Comparison of ENCODE assay signal across 8 cellular contexts in genomic region chr12:48814313-48815280, GRCh38. TPM values are rescaled to one million over a fixed set of nuclear protein-coding genes. Genes with fewer than 3 reads are reported as not detected.
DNase-seq lines count a peak whose midpoint lies in the region; ATAC-seq and TF ChIP-seq lines count a peak whose summit lies in the region.

No MANE protein-coding gene starts in this region.

- H3K4me2 ChIP-seq in GM23338: peak overlapping the region; percentile 97
- peak overlapping the region; percentile 100 for H3K4me2 ChIP-seq in hepatocyte

- DNase-seq in GM10266 (ENCODE audit: extremely low spot score): peak; percentile 93
- peak; percentile 83 for DNase-seq in GM23338 (ENCODE audit: low spot score)
- DNase-seq in Kasumi-1 (lab: John Stamatoyannopoulos, UW): peak; percentile 69 to 72
- DNase-seq in anterior cingulate cortex (lab: John Stamatoyannopoulos, UW): peak in 45 of 58 donors; percentile 8 to 77 (median 48)
- peak; percentile 94 for DNase-seq in hepatocyte (ENCODE audit: low spot score)
- DNase-seq in sciatic nerve (ENCODE audit: low spot score): peak; percentile 93

- H3K36me3 ChIP-seq in GM23338 (ENCODE audit: insufficient read depth): no peaks in the 10 kb centered on the region
- no peaks in the 10 kb centered on the region for H3K36me3 ChIP-seq in hepatocyte (replicated peaks; ENCODE audit: insufficient read depth, low read depth)

- peaks cover 44% of the 10 kb centered on the region for H3K4me1 Mint-ChIP-seq in GM23338
- H3K4me1 Mint-ChIP-seq in T-helper 1 cell treated with Interleukin-12 subunit alpha and Interleukin-12 subunit beta and Interleukin-4 antibody, amounts not matched to agents 30 μg/mL and 1 μg/mL, for 36 hours (ENCODE audit: low read depth): peaks cover 22% of the 10 kb centered on the region

- peak overlapping the region; percentile 93 for H3K4me3 Mint-ChIP-seq in GM23338
- H3K4me3 Mint-ChIP-seq in T-helper 1 cell treated with Interleukin-12 subunit alpha and Interleukin-12 subunit beta and Interleukin-4 antibody, amounts not matched to agents 30 μg/mL and 1 μg/mL, for 36 hours: peak overlapping the region; percentile 90

- ATAC-seq in GM23338 (peak; percentile 49), sciatic nerve (peak; percentile 86), GM18519 (IDR thresholded peaks at IDR 0.05; ENCODE audit: low FRiP score, unreplicated experiment) (no peak)

- intact Hi-C loops in sciatic nerve (cut with DNase I): no loop called here

- peak overlapping the region; percentile 97 for H3K4me3 ChIP-seq in GM23338
- H3K4me3 ChIP-seq in hepatocyte: peak overlapping the region; percentile 74

- WGBS in hepatocyte (ENCODE audit: low lambda C conversion rate, missing lambda C conversion rate): 2% methylated on average over 76 of the region's 84 CpGs

- no peaks in the 10 kb centered on the region for H3K9me3 Mint-ChIP-seq in GM23338
- no peaks in the 10 kb centered on the region for H3K9me3 Mint-ChIP-seq in T-helper 1 cell treated with Interleukin-12 subunit alpha and Interleukin-12 subunit beta and Interleukin-4 antibody, amounts not matched to agents 30 μg/mL and 1 μg/mL, for 36 hours

- peak; percentile 100 for TF ChIP-seq CTCF in GM10266 (IDR thresholded peaks at IDR 0.05; ENCODE audit: control insufficient read depth, insufficient read depth, low read depth, missing control alignments)
- peak; percentile 69 to 86 for TF ChIP-seq CTCF in GM23338 (conservative IDR thresholded peaks at IDR 0.05; ENCODE audit: low read depth in 2 of 2)
- peak; percentile 99 for TF ChIP-seq CTCF in hepatocyte (IDR thresholded peaks at IDR 0.05; ENCODE audit: poor library complexity)

- H3K9me2 ChIP-seq in GM23338 (ENCODE audit: insufficient read depth) (no peaks in the 10 kb centered on the region), hepatocyte (replicated peaks; ENCODE audit: insufficient read depth) (no peaks in the 10 kb centered on the region)

- H3K27ac Mint-ChIP-seq in GM23338: no peak overlapping the region
- peak overlapping the region; percentile 72 for H3K27ac Mint-ChIP-seq in T-helper 1 cell treated with Interleukin-12 subunit alpha and Interleukin-12 subunit beta and Interleukin-4 antibody, amounts not matched to agents 30 μg/mL and 1 μg/mL, for 36 hours

- H3K36me3 Mint-ChIP-seq in GM23338 (ENCODE audit: low read depth): no peaks in the 10 kb centered on the region
- no peaks in the 10 kb centered on the region for H3K36me3 Mint-ChIP-seq in T-helper 1 cell treated with Interleukin-12 subunit alpha and Interleukin-12 subunit beta and Interleukin-4 antibody, amounts not matched to agents 30 μg/mL and 1 μg/mL, for 36 hours (ENCODE audit: low read depth)

- H2AFZ ChIP-seq in GM23338 (peak overlapping the region; percentile 99), hepatocyte (peak overlapping the region; percentile 90)

- no peaks in the 10 kb centered on the region; the same call in 1 of the 2 replicates for H3F3A ChIP-seq in GM23338 (replicated peaks; ENCODE audit: low read depth)

- peaks cover 21% of the 10 kb centered on the region; the same call in 1 of the 2 replicates for H3K4me1 ChIP-seq in GM23338 (ENCODE audit: insufficient read depth)
- peaks cover 58% of the 10 kb centered on the region for H3K4me1 ChIP-seq in hepatocyte (ENCODE audit: insufficient read depth)

- H3K27me3 ChIP-seq in GM23338 (ENCODE audit: insufficient read depth): peaks cover 84% of the 10 kb centered on the region
- no peaks in the 10 kb centered on the region for H3K27me3 ChIP-seq in hepatocyte

- H3K79me2 ChIP-seq in GM23338 (replicated peaks; ENCODE audit: insufficient read depth) (no peaks in the 10 kb centered on the region), hepatocyte (peaks cover 17% of the 10 kb centered on the region)

- H3K9me3 ChIP-seq in hepatocyte (ENCODE audit: low read depth): no peaks in the 10 kb centered on the region

- H3K27ac ChIP-seq in GM23338 (ENCODE audit: low read depth) (no peak overlapping the region), hepatocyte (peak overlapping the region; percentile 93)

- no peaks in the 10 kb centered on the region; the same call in 1 of the 2 replicates for H4K20me1 ChIP-seq in GM23338 (replicated peaks; ENCODE audit: insufficient read depth)
- H4K20me1 ChIP-seq in hepatocyte (ENCODE audit: insufficient read depth, poor library complexity, severe bottlenecking): no peaks in the 10 kb centered on the region

- H3K27me3 Mint-ChIP-seq in GM23338 (ENCODE audit: insufficient read depth, low read depth, poor library complexity): peaks cover 70% of the 10 kb centered on the region
- peaks cover 26% of the 10 kb centered on the region for H3K27me3 Mint-ChIP-seq in T-helper 1 cell treated with Interleukin-12 subunit alpha and Interleukin-12 subunit beta and Interleukin-4 antibody, amounts not matched to agents 30 μg/mL and 1 μg/mL, for 36 hours (ENCODE audit: low read depth)

TF ChIP-seq in GM23338, 12 proteins besides CTCF, POLR2A, EP300 and RAD21 (continues in another document):
- no peak for TF ChIP-seq ETS1 (IDR thresholded peaks at IDR 0.05)
- no peak for TF ChIP-seq ZNF331 (CRISPR knock-in tag; IDR thresholded peaks at IDR 0.05; ENCODE audit: low read depth)
- TF ChIP-seq EZH2 (IDR thresholded peaks at IDR 0.05; ENCODE audit: low read depth, unreplicated experiment): no peak

RNA-seq across cellular contexts. Expression of gene CACNB3, which starts 3.7 kb away (rescaled TPM):
- total RNA-seq in GM23338 (2014; rRNA removed; shearing (Covaris generic)): 3.4 and 4.1 TPM in 2 replicates
- polyA plus RNA-seq in GM23338 (2016; fragmentation: Nextera tagmentation; extraction: Ambion mirVana) (6.2 and 6.3 TPM in 2 replicates), hepatocyte (24.1 and 28.6 TPM in 2 replicates)
- total RNA-seq in hepatocyte (14.2 and 23.2 TPM in 2 replicates), sciatic nerve (24.1 TPM)

RNA-seq across cellular contexts. Expression of gene ADCY6, which starts 25.7 kb away (rescaled TPM):
- total RNA-seq in GM23338 (2014; rRNA removed; shearing (Covaris generic)): 11.8 and 16.5 TPM in 2 replicates
- polyA plus RNA-seq in GM23338 (2016; fragmentation: Nextera tagmentation; extraction: Ambion mirVana) (1.0 and 1.3 TPM in 2 replicates), hepatocyte (19.0 and 22.7 TPM in 2 replicates)
- total RNA-seq in hepatocyte (27.9 and 37.7 TPM in 2 replicates), sciatic nerve (75.9 TPM)

RNA-seq across cellular contexts. Expression of gene DDX23, which starts 37.4 kb away (rescaled TPM):
- total RNA-seq in GM23338 (2014; rRNA removed; shearing (Covaris generic)): 78.5 and 93.0 TPM in 2 replicates
- 31.7 and 31.8 TPM in 2 replicates for polyA plus RNA-seq in GM23338 (2016; fragmentation: Nextera tagmentation; extraction: Ambion mirVana)
- total RNA-seq in hepatocyte: 73.1 and 74.8 TPM in 2 replicates
- 41.7 and 46.5 TPM in 2 replicates for polyA plus RNA-seq in hepatocyte
- 60.2 TPM for total RNA-seq in sciatic nerve

RNA-seq across cellular contexts. Expression of gene RND1, which starts 51.1 kb away (rescaled TPM):
- 7.4 and 10.4 TPM in 2 replicates for total RNA-seq in GM23338 (2014; rRNA removed; shearing (Covaris generic))
- polyA plus RNA-seq in GM23338 (2016; fragmentation: Nextera tagmentation; extraction: Ambion mirVana) (7.4 and 9.3 TPM in 2 replicates), hepatocyte (78.5 and 99.1 TPM in 2 replicates)
- total RNA-seq in hepatocyte (25.8 and 39.1 TPM in 2 replicates), sciatic nerve (4.5 TPM)
